ENCODE assay signal across 17 cellular contexts in genomic region chr1:205520709-205521108, GRCh38. TPM values are rescaled to one million over a fixed set of nuclear protein-coding genes. Genes with fewer than 3 reads are reported as not detected.
DNase-seq lines count a peak whose midpoint lies in the region; ATAC-seq and TF ChIP-seq lines count a peak whose summit lies in the region.
"Had no signal": no experiment of that assay in that cellular context is flagged by ENCODE, and none has a peak within 500 bp of the region (broad histone marks: within the 10 kb centered on the region; RNA-seq: fewer than 3 reads in every experiment).

No MANE protein-coding gene starts in this region.

- POLR2A ChIA-PET in HEK293T (lab: Yijun Ruan, JAX), result no interaction called here

- H3K36me3 ChIP-seq in heart right ventricle, result peaks cover 0 to 27% (median 0%) of the 10 kb centered on the region in 9 donors
- H3K36me3 ChIP-seq in osteoblast (ENCODE audit: insufficient read depth, low read length), result no peaks in the 10 kb centered on the region
- H3K36me3 ChIP-seq: HAP-1 had no signal

- H3K27me3 ChIP-seq in right cardiac atrium (ENCODE audit: control insufficient read depth, insufficient read depth), result no peaks in the 10 kb centered on the region
- no peaks in the 10 kb centered on the region for H3K27me3 ChIP-seq in heart right ventricle
- H3K27me3 ChIP-seq in dorsolateral prefrontal cortex, result no peaks in the 10 kb centered on the region
- peaks cover 21% of the 10 kb centered on the region for H3K27me3 ChIP-seq in osteoblast (ENCODE audit: insufficient read depth, low read length)
- H3K27me3 ChIP-seq: BLaER1 treated with 17β-estradiol and CSF1 and Interleukin-3, amounts not matched to agents 10 nM and 100 nM had no signal

- CTCF ChIA-PET in HEK293T (lab: Yijun Ruan, JAX), result interaction anchor here (1.8 kb wide), 1 partner anchor 35 kb away, joined by 8 read pairs; no protein-coding TSS in a partner anchor

- H3K79me2 ChIP-seq in osteoblast (ENCODE audit: insufficient read depth, low read length), result no peaks in the 10 kb centered on the region

- no peak overlapping the region for H3K27ac ChIP-seq in right cardiac atrium (ENCODE audit: low read length)
- peak overlapping the region in 3 of 10 donors; percentile 13 to 94 (median 62) for H3K27ac ChIP-seq in heart right ventricle
- peak overlapping the region; percentile 9 to 100 (median 95) for H3K27ac ChIP-seq in dorsolateral prefrontal cortex
- no peak overlapping the region for H3K27ac ChIP-seq in osteoblast (ENCODE audit: low read depth, low read length)
- H3K27ac ChIP-seq: BLaER1 treated with 17β-estradiol and CSF1 and Interleukin-3, amounts not matched to agents 10 nM and 100 nM; HL-60 had no signal

- H3K4me3 ChIP-seq in right cardiac atrium (ENCODE audit: low read length) (no peak overlapping the region), heart right ventricle (no peak overlapping the region), dorsolateral prefrontal cortex (no peak overlapping the region), osteoblast (ENCODE audit: insufficient read depth, low read length) (no peak overlapping the region)
- H3K4me3 ChIP-seq: BLaER1 treated with 17β-estradiol and CSF1 and Interleukin-3, amounts not matched to agents 10 nM and 100 nM; GM12878; HAP-1 had no signal

- 95% methylated on average over 4 of the region's 4 CpGs for WGBS in right cardiac atrium
- WGBS in heart right ventricle, 2 donors, result 95 to 98% methylated on average over 4 of the region's 4 CpGs

- no peak for TF ChIP-seq CTCF in heart right ventricle (IDR thresholded peaks at IDR 0.05)
- TF ChIP-seq CTCF in dorsolateral prefrontal cortex (IDR thresholded peaks at IDR 0.05 in 54 of 56, conservative IDR thresholded peaks at IDR 0.05 in 2 of 56; ENCODE audit: low read depth in 1 of 56, partially characterized antibody in 56 of 56), result no peak
- no peak for TF ChIP-seq CTCF in osteoblast (IDR thresholded peaks at IDR 0.05; ENCODE audit: extremely low read depth, low read depth, low read length)

- H4K20me1 ChIP-seq in osteoblast (ENCODE audit: insufficient read depth, low read length), result no peaks in the 10 kb centered on the region

- H3K4me2 ChIP-seq in osteoblast (ENCODE audit: insufficient read depth, low read length), result no peak overlapping the region

- H2AFZ ChIP-seq in osteoblast (ENCODE audit: low read length), result no peak overlapping the region

- H3K4me1 ChIP-seq in right cardiac atrium (ENCODE audit: control insufficient read depth, insufficient read depth, low read length), result peaks cover 22% of the 10 kb centered on the region
- peaks cover 25 to 99% (median 77%) of the 10 kb centered on the region in 9 donors for H3K4me1 ChIP-seq in heart right ventricle
- no peaks in the 10 kb centered on the region for H3K4me1 ChIP-seq in osteoblast (ENCODE audit: insufficient read depth, low read length)

- H3K9me3 ChIP-seq in right cardiac atrium (ENCODE audit: control insufficient read depth, low read length), result no peaks in the 10 kb centered on the region
- H3K9me3 ChIP-seq in heart right ventricle, result no peaks in the 10 kb centered on the region
- H3K9me3 ChIP-seq in osteoblast (ENCODE audit: low read depth, low read length), result no peaks in the 10 kb centered on the region
- H3K9me3 ChIP-seq: BLaER1 treated with 17β-estradiol and CSF1 and Interleukin-3, amounts not matched to agents 10 nM and 100 nM; HAP-1 had no signal

- peak in 2 of 3 donors; percentile 7 to 25 for DNase-seq in right cardiac atrium
- DNase-seq in heart right ventricle, result no peak
- no peak for DNase-seq in dorsolateral prefrontal cortex
- peak; percentile 64 for DNase-seq in osteoblast (ENCODE audit: insufficient read length, low spot score, missing footprints)
- DNase-seq in HPDE6-E6E7 (ENCODE audit: extremely low spot score), result no peak
- no peak for DNase-seq in stimulated activated naive CD4-positive, alpha-beta T cell treated with Interleukin-2 at 50 U/mL for 16 hours (lab: John Stamatoyannopoulos, UW)
- no peak for DNase-seq in HEK293T (ENCODE audit: extremely low spot score)
- DNase-seq in NCI-H345 (lab: John Stamatoyannopoulos, UW), result no peak
- DNase-seq: 8988T; Calu3; CD8-positive, alpha-beta T cell; DND-41; EL had no signal

- no peak for ATAC-seq in right cardiac atrium
- ATAC-seq in heart right ventricle, result no peak
- ATAC-seq: CD8-positive, alpha-beta T cell; GM12878 had no signal

- intact Hi-C loops in right cardiac atrium (cut with DNase I) (loop anchor here in 2 of 4 donors (5.0 kb wide), 1 partner anchor 33 kb away; no protein-coding TSS in a partner anchor), heart right ventricle (cut with DNase I) (no loop called here), dorsolateral prefrontal cortex (cut with DNase I) (loop anchor here in 1 of 2 donors (10.0 kb wide), 1 partner anchor 246 kb away; no protein-coding TSS in a partner anchor)

TF ChIP-seq in HEK293T, 16 proteins besides CTCF, POLR2A, EP300 and RAD21:
- TF ChIP-seq SP1 (IDR thresholded peaks at IDR 0.05) (no peak), FOXK2 (IDR thresholded peaks at IDR 0.05) (no peak), ELF4 (IDR thresholded peaks at IDR 0.05) (no peak), HDGF (IDR thresholded peaks at IDR 0.05; ENCODE audit: borderline replicate concordance) (no peak), NFRKB (IDR thresholded peaks at IDR 0.05) (no peak), BHLHE40 (IDR thresholded peaks at IDR 0.05; ENCODE audit: borderline replicate concordance) (no peak), L3MBTL2 (conservative IDR thresholded peaks at IDR 0.05) (no peak), ZNF384 (IDR thresholded peaks at IDR 0.05) (no peak), FOXM1 (IDR thresholded peaks at IDR 0.05; ENCODE audit: borderline replicate concordance) (no peak)

RNA-seq across cellular contexts. Expression of gene CDK18, which starts 16.2 kb away (rescaled TPM):
- 100 to 1,000 TPM in 3 of 4 donors, 10 to 100 TPM in 1; 80.2 to 148 (median 141) TPM for total RNA-seq in right cardiac atrium
- polyA plus RNA-seq in right cardiac atrium, result 150 TPM
- 100 to 1,000 TPM; 122 to 199 (median 164) TPM for total RNA-seq in heart right ventricle
- polyA plus RNA-seq in heart right ventricle, result 100 to 1,000 TPM in 1 of 2 donors, 10 to 100 TPM in 1; 41.4 to 156 TPM
- total RNA-seq in dorsolateral prefrontal cortex, result 100 to 1,000 TPM in 101 of 120 experiments, 10 to 100 TPM in 19; 55.9 to 606 (median 176) TPM
- 0.29 and 0.72 TPM in 2 replicates for total RNA-seq in osteoblast

Comparison
In these comparisons a context has a peak if more than half of its experiments do, and no peak if none do; other contexts are left out.
1. DNase-seq: peak in right cardiac atrium (2 of 3) and osteoblast (single experiment); none in heart right ventricle (0 of 2), dorsolateral prefrontal cortex (0 of 10), HPDE6-E6E7 (single experiment), stimulated activated naive CD4-positive, alpha-beta T cell treated with Interleukin-2 at 50 U/mL for 16 hours (single experiment), HEK293T (single experiment) and NCI-H345 (single experiment).
2. H3K27ac ChIP-seq: peak in dorsolateral prefrontal cortex (59 of 59); none in right cardiac atrium (single experiment) and osteoblast (single experiment).
3. RNA of gene CDK18, which starts 16.2 kb away (total RNA-seq): 55.9 to 606 TPM in dorsolateral prefrontal cortex, 122 to 199 TPM in heart right ventricle and 80.2 to 148 TPM in right cardiac atrium; 0.29 to 0.72 TPM in osteoblast; every median in the first group is over 10 times any median in the second.